ENCODE assay signal across 16 cellular contexts in genomic region chr18:49697757-49698595, GRCh38.
DNase-seq lines count a peak whose midpoint lies in the region; ATAC-seq and TF ChIP-seq lines count a peak whose summit lies in the region.
"Had no signal": no experiment of that assay in that cellular context is flagged by ENCODE, and none has a peak within 500 bp of the region (broad histone marks: within the 10 kb centered on the region; RNA-seq: fewer than 3 reads in every experiment).

No MANE protein-coding gene starts in this region.

- H3K9me3 ChIP-seq in smooth muscle cell (replicated peaks; ENCODE audit: low read depth) = no peaks in the 10 kb centered on the region
- no peaks in the 10 kb centered on the region for H3K9me3 ChIP-seq in colonic mucosa
- H3K9me3 ChIP-seq: A549, ovary, uterus had no signal

- H3K4me3 ChIP-seq in smooth muscle cell = no peak overlapping the region
- H3K4me3 ChIP-seq in colonic mucosa = no peak overlapping the region
- H3K4me3 ChIP-seq: A549, ovary, uterus had no signal

- TF ChIP-seq CTCF in smooth muscle cell (IDR thresholded peaks at IDR 0.05; ENCODE audit: borderline replicate concordance, insufficient read depth, poor library complexity, severe bottlenecking) (no peak), colonic mucosa (IDR thresholded peaks at IDR 0.05) (no peak)

- H3K36me3 ChIP-seq in smooth muscle cell (ENCODE audit: low read depth) = no peaks in the 10 kb centered on the region
- no peaks in the 10 kb centered on the region for H3K36me3 ChIP-seq in colonic mucosa
- H3K36me3 ChIP-seq: ovary, uterus had no signal

- no peak overlapping the region for H2AFZ ChIP-seq in smooth muscle cell (ENCODE audit: low read depth)

- DNase-seq in NCI-H2107 treated with DMSO at 0.1 percent for 48 hours (lab: John Stamatoyannopoulos, UW; ENCODE audit: unreplicated experiment) = peak; percentile 74
- no peak for DNase-seq in NCI-H2107 (lab: John Stamatoyannopoulos, UW)
- peak; percentile 75 for DNase-seq in astrocyte of the hippocampus (ENCODE audit: low read depth, low spot score)
- DNase-seq in iPS-NIHi7 (ENCODE audit: extremely low spot score) = peak; percentile 66
- no peak for DNase-seq in sciatic nerve (ENCODE audit: low spot score)
- no peak for DNase-seq in smooth muscle cell (lab: John Stamatoyannopoulos, UW; ENCODE audit: unreplicated experiment)
- DNase-seq in colonic mucosa = no peak
- DNase-seq: activated CD4-positive, alpha-beta T cell treated with anti-CD3 and anti-CD28 coated beads, Interleukin-2, amount 50 U/mL, for 4 hours; activated naive CD4-positive, alpha-beta T cell treated with anti-CD3 and anti-CD28 coated beads for 36 hours; DND-41; effector CD4-positive, alpha-beta T cell; NCI-H510A treated with DMSO at 0.1 percent for 48 hours; ovary; uterus had no signal

- ATAC-seq in sciatic nerve (peak; percentile 84), HG03520 (IDR thresholded peaks at IDR 0.05; ENCODE audit: unreplicated experiment) (no peak)
- ATAC-seq: A549 had no signal

- H3K4me2 ChIP-seq in smooth muscle cell = no peak overlapping the region
- H3K4me2 ChIP-seq: A549 had no signal

- no peaks in the 10 kb centered on the region for H4K20me1 ChIP-seq in smooth muscle cell (ENCODE audit: low read depth)

- peaks cover 14% of the 10 kb centered on the region for H3F3A ChIP-seq in smooth muscle cell (ENCODE audit: low read depth)

- H3K27ac ChIP-seq in smooth muscle cell (ENCODE audit: low read depth) (no peak overlapping the region), colonic mucosa (no peak overlapping the region)
- H3K27ac ChIP-seq: A549, ovary, uterus had no signal

- H3K79me2 ChIP-seq in smooth muscle cell (ENCODE audit: low read depth) = no peaks in the 10 kb centered on the region

- WGBS in smooth muscle cell (ENCODE audit: low lambda C conversion rate) = 62% methylated on average over 8 of the region's 8 CpGs

- H3K4me1 ChIP-seq in smooth muscle cell (ENCODE audit: low read depth) = peaks cover 20% of the 10 kb centered on the region
- H3K4me1 ChIP-seq in colonic mucosa = no peaks in the 10 kb centered on the region
- H3K4me1 ChIP-seq: A549, uterus had no signal

- no peaks in the 10 kb centered on the region for H3K27me3 ChIP-seq in smooth muscle cell (ENCODE audit: low read depth)
- no peaks in the 10 kb centered on the region for H3K27me3 ChIP-seq in colonic mucosa
- H3K27me3 ChIP-seq: ovary, uterus had no signal

- intact Hi-C loops in sciatic nerve (cut with DNase I) = no loop called here
- intact Hi-C loops in colonic mucosa (cut with DNase I) = no loop called here

- H3K9ac ChIP-seq in smooth muscle cell (ENCODE audit: low read depth) (no peak overlapping the region), colonic mucosa (ENCODE audit: low read depth in 2 of 2, low read length in 2 of 2) (no peak overlapping the region)

Comparison
In these comparisons a context has a peak if more than half of its experiments do, and no peak if none do; other contexts are left out.
1. DNase-seq: peak in NCI-H2107 treated with DMSO at 0.1 percent for 48 hours (single experiment), astrocyte of the hippocampus (single experiment) and iPS-NIHi7 (single experiment); none in NCI-H2107 (single experiment), sciatic nerve (single experiment), smooth muscle cell (single experiment) and colonic mucosa (single experiment).